Comparison of ENCODE assay signal across 14 cellular contexts in genomic region chr2:127986548-127987079, GRCh38.
"Had no signal": no experiment of that assay in that cellular context is flagged by ENCODE, and none has a peak within 500 bp of the region (broad histone marks: within the 10 kb centered on the region; RNA-seq: fewer than 3 reads in every experiment).

No MANE protein-coding gene starts in this region.

- DNase-seq: activated gamma-delta T cell treated with Interleukin-2 at 50 U/mL for 16 hours; activated naive CD8-positive, alpha-beta T cell treated with anti-CD3 and anti-CD28 coated beads, Interleukin-2, amount 10 ng/mL, durations not matched to agents 7 days and 5 days; cerebellar nuclear complex; effector CD8-positive, alpha-beta T cell; foreskin fibroblast; left colon; mucosa of descending colon; naive thymus-derived CD4-positive, alpha-beta T cell; pancreas; retina; stimulated activated CD4-positive, alpha-beta T cell treated with anti-CD3 and anti-CD28 coated beads, Interleukin-4, amount 100 ng/mL, for 1 hour; SW 1271; trophoblast cell had no signal

- H3K27me3 Mint-ChIP-seq: activated naive CD8-positive, alpha-beta T cell treated with anti-CD3 and anti-CD28 coated beads, Interleukin-2, amount 10 ng/mL, durations not matched to agents 7 days and 5 days; naive thymus-derived CD4-positive, alpha-beta T cell; stimulated activated naive CD8-positive, alpha-beta T cell treated with anti-CD3 and anti-CD28 coated beads, Interleukin-15, Interleukin-2, amounts not matched to agents 100 ng/mL and 50 ng/mL, for 24 hours had no signal

- H3K4me3 Mint-ChIP-seq: activated naive CD8-positive, alpha-beta T cell treated with anti-CD3 and anti-CD28 coated beads, Interleukin-2, amount 10 ng/mL, durations not matched to agents 7 days and 5 days; naive thymus-derived CD4-positive, alpha-beta T cell; stimulated activated naive CD8-positive, alpha-beta T cell treated with anti-CD3 and anti-CD28 coated beads, Interleukin-15, Interleukin-2, amounts not matched to agents 100 ng/mL and 50 ng/mL, for 24 hours had no signal

- H3K9me3 Mint-ChIP-seq: activated naive CD8-positive, alpha-beta T cell treated with anti-CD3 and anti-CD28 coated beads, Interleukin-2, amount 10 ng/mL, durations not matched to agents 7 days and 5 days; naive thymus-derived CD4-positive, alpha-beta T cell; stimulated activated naive CD8-positive, alpha-beta T cell treated with anti-CD3 and anti-CD28 coated beads, Interleukin-15, Interleukin-2, amounts not matched to agents 100 ng/mL and 50 ng/mL, for 24 hours had no signal

- H3K27ac Mint-ChIP-seq: activated naive CD8-positive, alpha-beta T cell treated with anti-CD3 and anti-CD28 coated beads, Interleukin-2, amount 10 ng/mL, durations not matched to agents 7 days and 5 days; stimulated activated naive CD8-positive, alpha-beta T cell treated with anti-CD3 and anti-CD28 coated beads, Interleukin-15, Interleukin-2, amounts not matched to agents 100 ng/mL and 50 ng/mL, for 24 hours had no signal
